ENCODE assay signal across 12 cellular contexts in the genomic region with DNA sequence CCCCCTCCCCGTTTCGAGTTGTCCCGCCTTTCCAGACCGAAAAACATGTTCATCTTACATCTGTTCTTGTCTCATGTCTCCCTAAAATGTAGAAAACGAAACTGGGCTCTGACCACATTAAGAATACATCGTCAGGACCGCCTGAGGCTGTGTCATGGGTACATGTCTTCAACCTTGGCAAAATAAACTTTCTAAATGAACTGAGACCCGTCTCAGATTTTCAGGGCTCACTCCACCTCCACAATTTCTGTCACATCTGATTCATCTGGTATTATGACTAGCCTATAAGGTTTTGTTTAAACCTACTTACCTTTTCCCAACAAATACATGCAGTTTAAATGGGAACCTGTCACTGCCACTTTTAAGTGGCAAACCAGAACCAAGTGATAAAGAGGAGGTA. TPM values are rescaled to one million over a fixed set of nuclear protein-coding genes. Genes with fewer than 3 reads are reported as not detected.
DNase-seq lines count a peak whose midpoint lies in the region; ATAC-seq, FAIRE-seq and TF ChIP-seq lines count a peak whose summit lies in the region.
"Had no signal": no experiment of that assay in that cellular context is flagged by ENCODE, and none has a peak within 500 bp of the region (broad histone marks: within the 10 kb centered on the region; RNA-seq: fewer than 3 reads in every experiment).

No MANE protein-coding gene starts in this region.

- H3K4me3 ChIP-seq in SJCRH30 (peak overlapping the region; percentile 30), epithelial cell of proximal tubule (ENCODE audit: low read depth, low read length) (peak overlapping the region; percentile 67), GM23248 (no peak overlapping the region)

- H3F3A ChIP-seq in GM23248 (ENCODE audit: insufficient read depth) = peaks cover under 1% of the 10 kb centered on the region; the same call in 1 of the 2 replicates

- no peak overlapping the region for H3K27ac ChIP-seq in SJCRH30
- H3K27ac ChIP-seq in GM23248 = no peak overlapping the region

- H3K27me3 ChIP-seq in SJCRH30 (no peaks in the 10 kb centered on the region), GM23248 (replicated peaks; ENCODE audit: insufficient read depth) (peaks cover 3% of the 10 kb centered on the region; the same call in 1 of the 2 replicates)

- peaks cover 10% of the 10 kb centered on the region for H3K27me3 Mint-ChIP-seq in activated CD4-positive, alpha-beta T cell treated with anti-CD3 and anti-CD28 coated beads, Interleukin-2, amount 10 ng/mL, durations not matched to agents 24 days and 14 days

- H3K4me1 ChIP-seq in SJCRH30 (no peaks in the 10 kb centered on the region), GM23248 (ENCODE audit: insufficient read depth) (no peaks in the 10 kb centered on the region)

- H3K9me3 ChIP-seq in SJCRH30 (replicated peaks) (no peaks in the 10 kb centered on the region; the same call in 1 of the 2 replicates), GM23248 (ENCODE audit: low read depth) (no peaks in the 10 kb centered on the region)

- H2AFZ ChIP-seq in GM23248 = no peak overlapping the region

- 50 to 53% methylated on average over 8 of the region's 8 CpGs for WGBS in GM23248 (ENCODE audit: low coverage in 1 of 2, low lambda C conversion rate in 2 of 2, missing lambda C conversion rate in 2 of 2), 2 experiments

- H3K36me3 ChIP-seq in SJCRH30 = no peaks in the 10 kb centered on the region
- H3K36me3 ChIP-seq in GM23248 (ENCODE audit: low read depth) = no peaks in the 10 kb centered on the region

- H3K27ac Mint-ChIP-seq in activated CD4-positive, alpha-beta T cell treated with anti-CD3 and anti-CD28 coated beads, Interleukin-2, amount 10 ng/mL, durations not matched to agents 24 days and 14 days = peak overlapping the region; percentile 69
- H3K27ac Mint-ChIP-seq in stimulated activated effector memory CD8-positive, alpha-beta T cell treated with anti-CD3 and anti-CD28 coated beads, Interleukin-12 subunit alpha, Interleukin-12 subunit beta, amount 100 ng/mL, for 72 hours = peak overlapping the region; percentile 91

- H3K36me3 Mint-ChIP-seq in activated CD4-positive, alpha-beta T cell treated with anti-CD3 and anti-CD28 coated beads, Interleukin-2, amount 10 ng/mL, durations not matched to agents 24 days and 14 days (ENCODE audit: low read depth) = peaks cover 27% of the 10 kb centered on the region
- H3K36me3 Mint-ChIP-seq in stimulated activated effector memory CD8-positive, alpha-beta T cell treated with anti-CD3 and anti-CD28 coated beads, Interleukin-12 subunit alpha, Interleukin-12 subunit beta, amount 100 ng/mL, for 72 hours = no peaks in the 10 kb centered on the region

- H4K20me1 ChIP-seq in GM23248 (ENCODE audit: insufficient read depth) = no peaks in the 10 kb centered on the region

- H3K4me1 Mint-ChIP-seq in activated CD4-positive, alpha-beta T cell treated with anti-CD3 and anti-CD28 coated beads, Interleukin-2, amount 10 ng/mL, durations not matched to agents 24 days and 14 days = peaks cover 11% of the 10 kb centered on the region
- H3K4me1 Mint-ChIP-seq in stimulated activated effector memory CD8-positive, alpha-beta T cell treated with anti-CD3 and anti-CD28 coated beads, Interleukin-12 subunit alpha, Interleukin-12 subunit beta, amount 100 ng/mL, for 72 hours = peaks cover 18% of the 10 kb centered on the region

- intact Hi-C loops in activated CD4-positive, alpha-beta T cell treated with anti-CD3 and anti-CD28 coated beads, Interleukin-2, amount 10 ng/mL, durations not matched to agents 24 days and 14 days (cut with micrococcal nuclease) = no loop called here

- no peak for DNase-seq in activated CD4-positive, alpha-beta T cell treated with anti-CD3 and anti-CD28 coated beads, Interleukin-2, amount 10 ng/mL, durations not matched to agents 24 days and 14 days
- no peak for DNase-seq in activated CD4-positive, alpha-beta T cell treated with anti-CD3 and anti-CD28 coated beads, Interleukin-2, amount 50 U/mL, for 1 hour
- DNase-seq in SJCRH30 (no peak), epithelial cell of proximal tubule (ENCODE audit: low read depth) (no peak), urothelium cell line (ENCODE audit: low spot score) (no peak), HEK293T (ENCODE audit: extremely low spot score) (no peak), GM23248 (no peak)
- no peak for DNase-seq in stimulated activated effector memory CD8-positive, alpha-beta T cell treated with anti-CD3 and anti-CD28 coated beads, Interleukin-12 subunit alpha, Interleukin-12 subunit beta, amount 100 ng/mL, for 72 hours (ENCODE audit: low spot score in 2 of 2)
- DNase-seq: cortex of kidney, PC-3 had no signal

- ATAC-seq in stimulated activated effector memory CD8-positive, alpha-beta T cell treated with anti-CD3 and anti-CD28 coated beads, Interleukin-12 subunit alpha, Interleukin-12 subunit beta, amount 100 ng/mL, for 72 hours = peak; percentile 65
- ATAC-seq: PC-3 had no signal

- in situ Hi-C loops in GM23248 (cut with MboI) = no loop called here

- no peak for TF ChIP-seq CTCF in epithelial cell of proximal tubule (conservative IDR thresholded peaks at IDR 0.05; ENCODE audit: low read depth, low read length)

- CTCF ChIA-PET in HEK293T (lab: Yijun Ruan, JAX) = no interaction called here

- H3K9me3 Mint-ChIP-seq in activated CD4-positive, alpha-beta T cell treated with anti-CD3 and anti-CD28 coated beads, Interleukin-2, amount 10 ng/mL, durations not matched to agents 24 days and 14 days = peaks cover 30% of the 10 kb centered on the region
- peaks cover 7% of the 10 kb centered on the region for H3K9me3 Mint-ChIP-seq in stimulated activated effector memory CD8-positive, alpha-beta T cell treated with anti-CD3 and anti-CD28 coated beads, Interleukin-12 subunit alpha, Interleukin-12 subunit beta, amount 100 ng/mL, for 72 hours

- no peak overlapping the region for H3K4me2 ChIP-seq in GM23248 (ENCODE audit: unreplicated experiment)

- POLR2A ChIA-PET in HEK293T (lab: Yijun Ruan, JAX) = no interaction called here

- no peak for FAIRE-seq in urothelium cell line (lab: Jason Lieb, UNC)

- no peaks in the 10 kb centered on the region for H3K9me2 ChIP-seq in GM23248 (ENCODE audit: insufficient read depth)

- peak overlapping the region; percentile 88 for H3K4me3 Mint-ChIP-seq in activated CD4-positive, alpha-beta T cell treated with anti-CD3 and anti-CD28 coated beads, Interleukin-2, amount 10 ng/mL, durations not matched to agents 24 days and 14 days
- H3K4me3 Mint-ChIP-seq in stimulated activated effector memory CD8-positive, alpha-beta T cell treated with anti-CD3 and anti-CD28 coated beads, Interleukin-12 subunit alpha, Interleukin-12 subunit beta, amount 100 ng/mL, for 72 hours = peak overlapping the region; percentile 77

- no peak overlapping the region for H3K9ac ChIP-seq in GM23248

- no peaks in the 10 kb centered on the region for H3K79me2 ChIP-seq in GM23248 (ENCODE audit: insufficient read depth)

TF ChIP-seq in HEK293T, 16 proteins besides CTCF, POLR2A, EP300 and RAD21:
- no peak for TF ChIP-seq ZNF384 (IDR thresholded peaks at IDR 0.05)
- no peak for TF ChIP-seq ARNT (IDR thresholded peaks at IDR 0.05)
- TF ChIP-seq BHLHE40 (IDR thresholded peaks at IDR 0.05; ENCODE audit: borderline replicate concordance) = no peak
- TF ChIP-seq ELF4 (IDR thresholded peaks at IDR 0.05) = no peak
- no peak for TF ChIP-seq NFRKB (IDR thresholded peaks at IDR 0.05)
- no peak for TF ChIP-seq SP1 (IDR thresholded peaks at IDR 0.05)

RNA-seq across cellular contexts. Expression of a gene that starts 0.6 kb away (rescaled TPM):
- total RNA-seq in activated CD4-positive, alpha-beta T cell treated with anti-CD3 and anti-CD28 coated beads, Interleukin-2, amount 10 ng/mL, durations not matched to agents 24 days and 14 days = 5.3 and 5.4 TPM in 2 replicates
- 0.47 and 1.1 TPM in 2 replicates for total RNA-seq in SJCRH30 (2014; rRNA removed; shearing (Covaris generic))
- 13.5 and 16.1 TPM in 2 replicates for total RNA-seq in epithelial cell of proximal tubule
- not detected in 2 replicates for total RNA-seq in GM23248 (2014; rRNA removed; shearing (Covaris generic))
- polyA plus RNA-seq in GM23248 (2016; fragmentation: Nextera tagmentation; extraction: Ambion mirVana) = not detected in 2 replicates
- total RNA-seq: A673, PC-3 had no signal

RNA-seq across cellular contexts. Expression of a gene that starts 24.4 kb away (rescaled TPM):
- total RNA-seq in activated CD4-positive, alpha-beta T cell treated with anti-CD3 and anti-CD28 coated beads, Interleukin-2, amount 10 ng/mL, durations not matched to agents 24 days and 14 days = not detected in 2 replicates
- not detected in 2 replicates for total RNA-seq in SJCRH30 (2014; rRNA removed; shearing (Covaris generic))
- total RNA-seq in epithelial cell of proximal tubule = 0.29 and 0.72 TPM in 2 replicates
- not detected in 2 replicates for total RNA-seq in GM23248 (2014; rRNA removed; shearing (Covaris generic))
- polyA plus RNA-seq in GM23248 (2016; fragmentation: Nextera tagmentation; extraction: Ambion mirVana) = 0.39 TPM in 1 of 2 replicates, not detected in the other
- total RNA-seq: posterior vena cava had no signal
